14 cellular contexts compared by ENCODE assay signal in the genomic region with DNA sequence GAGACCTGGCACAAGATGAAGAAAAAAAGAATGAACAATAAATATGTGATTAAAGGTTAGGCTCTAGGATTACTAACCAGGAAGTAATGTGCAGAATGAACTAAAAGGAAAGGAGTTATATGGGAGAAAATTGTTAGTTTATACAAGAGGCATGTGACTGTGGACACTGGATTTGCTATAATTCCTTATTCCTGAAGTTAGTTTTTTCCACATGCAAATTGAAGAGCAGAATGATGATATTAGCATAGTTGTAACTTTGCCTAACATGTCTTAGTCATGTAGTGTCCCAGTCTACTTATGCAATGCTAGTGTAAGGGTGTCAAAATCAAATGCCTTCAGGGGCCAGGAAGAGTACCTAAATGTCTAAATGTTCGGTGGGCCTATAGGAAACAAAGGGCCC. TPM values are rescaled to one million over a fixed set of nuclear protein-coding genes. Genes with fewer than 3 reads are reported as not detected.
DNase-seq lines count a peak whose midpoint lies in the region; ATAC-seq, FAIRE-seq and TF ChIP-seq lines count a peak whose summit lies in the region.
"Had no signal": no experiment of that assay in that cellular context is flagged by ENCODE, and none has a peak within 500 bp of the region (broad histone marks: within the 10 kb centered on the region; RNA-seq: fewer than 3 reads in every experiment).

No MANE protein-coding gene starts in this region.

- no peak for TF ChIP-seq POLR2A in GM12892 (IDR thresholded peaks at IDR 0.05; ENCODE audit: low read depth, low read length)

- FAIRE-seq in GM12892 (lab: Jason Lieb, UNC): no peak

- DNase-seq in AG20443 (ENCODE audit: low spot score) (peak; percentile 34), GM03348 (ENCODE audit: low spot score) (peak; percentile 59), amniotic epithelial cell (ENCODE audit: low read depth) (peak; percentile 38), kidney glomerular epithelial cell (lab: John Stamatoyannopoulos, UW) (peak; percentile 37), dermis blood vessel endothelial cell (no peak), GM12892 (ENCODE audit: insufficient read length) (no peak)
- DNase-seq: mucosa of descending colon; NCI-H345; stimulated activated CD4-positive, alpha-beta T cell treated with anti-CD3 and anti-CD28 coated beads, Interleukin-2, amount 100 ng/mL, for 48 hours; stimulated activated naive CD4-positive, alpha-beta T cell treated with Interleukin-2 at 50 U/mL for 16 hours; T-helper 9 cell had no signal

- no peak for ATAC-seq in GM18517 (IDR thresholded peaks at IDR 0.05; ENCODE audit: unreplicated experiment)
- no peak for ATAC-seq in HG03571 (IDR thresholded peaks at IDR 0.05; ENCODE audit: unreplicated experiment)
- ATAC-seq: mucosa of descending colon, Panc1 had no signal

RNA-seq across cellular contexts. Expression of a gene that starts 27.9 kb away (rescaled TPM):
- 14.1 and 14.7 TPM in 2 replicates for total RNA-seq in dermis blood vessel endothelial cell
- polyA plus RNA-seq in GM12892 (2012; ENCODE audit: missing spikeins): 11.5 TPM

Comparison
In these comparisons a context has a peak if more than half of its experiments do, and no peak if none do; other contexts are left out.
1. DNase-seq: peak in AG20443 (single experiment), GM03348 (single experiment), amniotic epithelial cell (single experiment) and kidney glomerular epithelial cell (single experiment); none in dermis blood vessel endothelial cell (single experiment) and GM12892 (single experiment).